18 cellular contexts compared by ENCODE assay signal in genomic region chr9:27436234-27436633, GRCh38.
A peak's percentile ranks its signal among the peaks of the same experiment; 100 is the strongest.
DNase-seq lines count a peak whose midpoint lies in the region; ATAC-seq and TF ChIP-seq lines count a peak whose summit lies in the region.
"Had no signal": no experiment of that assay in that cellular context is flagged by ENCODE, and none has a peak within 500 bp of the region (broad histone marks: within the 10 kb centered on the region; RNA-seq: fewer than 3 reads in every experiment).

No MANE protein-coding gene starts in this region.

- intact Hi-C loops in upper lobe of right lung (cut with DNase I) (loop anchor here (10.0 kb wide), 1 partner anchor 49 kb away; no protein-coding TSS in a partner anchor), right cardiac atrium (cut with DNase I) (no loop called here)

- no peaks in the 10 kb centered on the region for H3K9me3 ChIP-seq in upper lobe of right lung
- H3K9me3 ChIP-seq in right cardiac atrium (ENCODE audit: control insufficient read depth, low read length), result no peaks in the 10 kb centered on the region
- H3K9me3 ChIP-seq: heart left ventricle, tibial artery had no signal

- WGBS in right cardiac atrium, result 75% methylated on average over 3 of the region's 3 CpGs

- TF ChIP-seq CTCF in upper lobe of right lung (IDR thresholded peaks at IDR 0.05), result no peak

- H3K4me1 ChIP-seq in upper lobe of right lung, result peaks cover 27% of the 10 kb centered on the region
- peaks cover 2% of the 10 kb centered on the region for H3K4me1 ChIP-seq in right cardiac atrium (ENCODE audit: control insufficient read depth, insufficient read depth, low read length)

- ATAC-seq in left lobe of liver (peak; percentile 98), upper lobe of right lung (peak; percentile 73), HG03342 (IDR thresholded peaks at IDR 0.05; ENCODE audit: unreplicated experiment) (no peak), right cardiac atrium (no peak)

- no peaks in the 10 kb centered on the region for H3K36me3 ChIP-seq in upper lobe of right lung
- H3K36me3 ChIP-seq: heart left ventricle, tibial artery had no signal

- H3K4me3 ChIP-seq in upper lobe of right lung, result no peak overlapping the region
- no peak overlapping the region for H3K4me3 ChIP-seq in right cardiac atrium (ENCODE audit: low read length)
- H3K4me3 ChIP-seq: heart left ventricle, tibial artery had no signal

- DNase-seq in NCI-H1417 (lab: John Stamatoyannopoulos, UW) (peak in 2 of 3 experiments; percentile 15 to 74), NCI-H1417 treated with DMSO at 0.1 percent for 48 hours (lab: John Stamatoyannopoulos, UW) (no peak), amniotic epithelial cell (ENCODE audit: low read depth) (peak; percentile 43), left lobe of liver (ENCODE audit: low spot score) (peak; percentile 76), upper lobe of right lung (no peak), anterior cingulate cortex (lab: John Stamatoyannopoulos, UW) (no peak), right cardiac atrium (no peak)
- DNase-seq: activated naive CD4-positive, alpha-beta T cell treated with anti-CD3 and anti-CD28 coated beads, Interleukin-2, amount 10 ng/mL, durations not matched to agents 7 days and 5 days; CD8-positive, alpha-beta memory T cell; heart left ventricle; HFFc6; kidney glomerular epithelial cell; NCI-H2107; tibial artery had no signal

- no peak overlapping the region for H3K27ac ChIP-seq in upper lobe of right lung
- H3K27ac ChIP-seq in right cardiac atrium (ENCODE audit: low read length), result no peak overlapping the region
- H3K27ac ChIP-seq: 22Rv1, epithelial cell of prostate, heart left ventricle, tibial artery, VCaP had no signal

- H3K27me3 ChIP-seq in upper lobe of right lung, result no peaks in the 10 kb centered on the region
- no peaks in the 10 kb centered on the region for H3K27me3 ChIP-seq in right cardiac atrium (ENCODE audit: control insufficient read depth, insufficient read depth)
- H3K27me3 ChIP-seq: heart left ventricle, tibial artery had no signal

Comparison
In these comparisons a context has a peak if more than half of its experiments do, and no peak if none do; other contexts are left out.
1. DNase-seq: peak in NCI-H1417 (2 of 3), amniotic epithelial cell (single experiment) and left lobe of liver (single experiment); none in NCI-H1417 treated with DMSO at 0.1 percent for 48 hours (single experiment), upper lobe of right lung (single experiment), anterior cingulate cortex (0 of 58) and right cardiac atrium (0 of 3).
2. ATAC-seq: peak in left lobe of liver (single experiment) and upper lobe of right lung (single experiment); none in HG03342 (single experiment) and right cardiac atrium (0 of 2).